In genomic region chr7:133602291-133602690, GRCh38 we compare ENCODE assay signal across 13 cellular contexts.
DNase-seq lines count a peak whose midpoint lies in the region; ATAC-seq and TF ChIP-seq lines count a peak whose summit lies in the region.
"Had no signal": no experiment of that assay in that cellular context is flagged by ENCODE, and none has a peak within 500 bp of the region (broad histone marks: within the 10 kb centered on the region; RNA-seq: fewer than 3 reads in every experiment).

No MANE protein-coding gene starts in this region.

- no peak overlapping the region for H3K4me2 ChIP-seq in SK-N-SH

- H3K9me3 ChIP-seq in SK-N-SH = no peaks in the 10 kb centered on the region

- no peaks in the 10 kb centered on the region for H3K27me3 ChIP-seq in SK-N-SH (ENCODE audit: insufficient read depth)

- no peak overlapping the region for H3K27ac Mint-ChIP-seq in Calu3 (ENCODE audit: unreplicated experiment)
- H3K27ac Mint-ChIP-seq: activated naive CD4-positive, alpha-beta T cell treated with anti-CD3 and anti-CD28 coated beads, Interleukin-2, amount 50 U/mL, for 24 hours; B cell had no signal

- H3K9ac ChIP-seq in SK-N-SH = no peak overlapping the region

- TF ChIP-seq EP300 in SK-N-SH (IDR thresholded peaks at IDR 0.05; ENCODE audit: borderline replicate concordance in 1 of 2, low read depth in 1 of 2, low read length in 1 of 2) = no peak

- H3K9me2 ChIP-seq in SK-N-SH = no peaks in the 10 kb centered on the region

- no peak overlapping the region for H3K4me3 Mint-ChIP-seq in Calu3 (ENCODE audit: low read depth, unreplicated experiment)
- H3K4me3 Mint-ChIP-seq: activated naive CD4-positive, alpha-beta T cell treated with anti-CD3 and anti-CD28 coated beads, Interleukin-2, amount 50 U/mL, for 24 hours; B cell; neural crest cell had no signal

- no TSS peak for BruUV-seq in Calu3 (replicated peaks; lab: Mats Ljungman, UMichigan)

- no peaks in the 10 kb centered on the region for H3F3A ChIP-seq in SK-N-SH (replicated peaks; ENCODE audit: insufficient read depth)

- no peaks in the 10 kb centered on the region for H4K20me1 ChIP-seq in SK-N-SH (ENCODE audit: insufficient read depth)

- ATAC-seq in HG02973 (IDR thresholded peaks at IDR 0.05; ENCODE audit: unreplicated experiment) = no peak
- ATAC-seq in HG03571 (IDR thresholded peaks at IDR 0.05; ENCODE audit: unreplicated experiment) = no peak
- ATAC-seq: K562 had no signal

- H3K4me3 ChIP-seq in SK-N-SH (ENCODE audit: low read depth in 2 of 2, low read length in 1 of 2) (no peak overlapping the region), fibroblast of the aortic adventitia (ENCODE audit: low read depth, low read length) (no peak overlapping the region)
- H3K4me3 ChIP-seq: K562 had no signal

- POLR2A ChIA-PET in SK-N-SH (lab: Yijun Ruan, JAX) = no interaction called here

- no peaks in the 10 kb centered on the region for H3K36me3 Mint-ChIP-seq in Calu3 (ENCODE audit: insufficient read depth, unreplicated experiment)

- H2AFZ ChIP-seq in SK-N-SH (ENCODE audit: low read depth) = no peak overlapping the region

- H3K4me1 ChIP-seq in SK-N-SH (ENCODE audit: control insufficient read depth in 1 of 2, insufficient read depth in 2 of 2, low read depth in 1 of 2, low read length in 1 of 2) = peaks cover 0 to 5% of the 10 kb centered on the region in 2 experiments; a peak in 2 of 4 replicates

- H3K27ac ChIP-seq in SK-N-SH (ENCODE audit: low read depth in 2 of 2, low read length in 1 of 2) = peak overlapping the region; percentile 12 to 27; a peak in 2 of 4 replicates

- TF ChIP-seq RAD21 in SK-N-SH (IDR thresholded peaks at IDR 0.05; ENCODE audit: low read length) = no peak

- no peaks in the 10 kb centered on the region for H3K36me3 ChIP-seq in SK-N-SH (replicated peaks in 1 of 2; ENCODE audit: control insufficient read depth in 1 of 2, insufficient read depth in 2 of 2, low read length in 1 of 2)

- H3K9me3 Mint-ChIP-seq in Calu3 (ENCODE audit: low read depth, unreplicated experiment) = no peaks in the 10 kb centered on the region
- H3K9me3 Mint-ChIP-seq: activated naive CD4-positive, alpha-beta T cell treated with anti-CD3 and anti-CD28 coated beads, Interleukin-2, amount 50 U/mL, for 24 hours; neural crest cell had no signal

- 0 out of 2 replicates have a peak, but pooled peaks cover 5% of the 10 kb centered on the region for H3K79me2 ChIP-seq in SK-N-SH (ENCODE audit: insufficient read depth)

- DNase-seq in AG08396 (ENCODE audit: low spot score) (peak; percentile 14), M059J (ENCODE audit: low read depth) (peak; percentile 52), SK-N-SH (no peak), fibroblast of the aortic adventitia (ENCODE audit: low read depth) (peak; percentile 70), Calu3 (no peak), posterior vena cava (ENCODE audit: low spot score) (no peak)
- DNase-seq: effector memory CD4-positive, alpha-beta T cell had no signal

- no peaks in the 10 kb centered on the region for H3K27me3 Mint-ChIP-seq in Calu3 (ENCODE audit: unreplicated experiment)
- H3K27me3 Mint-ChIP-seq: activated naive CD4-positive, alpha-beta T cell treated with anti-CD3 and anti-CD28 coated beads, Interleukin-2, amount 50 U/mL, for 24 hours; B cell had no signal

- intact Hi-C loops in Calu3 (cut with micrococcal nuclease; ENCODE audit: unreplicated experiment) = no loop called here
- intact Hi-C loops in posterior vena cava (cut with DNase I) = no loop called here

- CTCF ChIA-PET in SK-N-SH (lab: Yijun Ruan, JAX) = interaction anchor here (1.0 to 1.5 kb wide), 3 partner anchors 47 to 77 kb away, joined by 3 to 4 read pairs (median 3); no protein-coding TSS in a partner anchor
- CTCF ChIA-PET in Calu3 (lab: Charles Lee) = no interaction called here

- TF ChIP-seq CTCF in SK-N-SH (IDR thresholded peaks at IDR 0.05) (no peak), fibroblast of the aortic adventitia (IDR thresholded peaks at IDR 0.05; ENCODE audit: insufficient read depth, low read length) (no peak), Calu3 (IDR thresholded peaks at IDR 0.05; ENCODE audit: unreplicated experiment) (no peak)

- WGBS in SK-N-SH (ENCODE audit: low lambda C conversion rate) = 69% methylated on average over 4 of the region's 4 CpGs

- no peaks in the 10 kb centered on the region for H3K4me1 Mint-ChIP-seq in Calu3 (ENCODE audit: low read depth, unreplicated experiment)
- H3K4me1 Mint-ChIP-seq: B cell had no signal

TF ChIP-seq in SK-N-SH, 30 proteins besides CTCF, POLR2A, EP300 and RAD21 (continues in another document):
- TF ChIP-seq ZBTB33 (IDR thresholded peaks at IDR 0.05; ENCODE audit: borderline replicate concordance, low read depth) (no peak), FOXJ3 (CRISPR knock-in tag; IDR thresholded peaks at IDR 0.05) (no peak), SMC3 (IDR thresholded peaks at IDR 0.05; ENCODE audit: low read depth, low read length) (no peak), GATA2 (CRISPR knock-in tag; IDR thresholded peaks at IDR 0.05) (no peak), ELF1 (IDR thresholded peaks at IDR 0.05) (no peak), MXI1 (IDR thresholded peaks at IDR 0.05; ENCODE audit: low read depth, low read length) (no peak), USF1 (IDR thresholded peaks at IDR 0.05; ENCODE audit: borderline replicate concordance, low read depth) (no peak), TEAD4 (IDR thresholded peaks at IDR 0.05; ENCODE audit: borderline replicate concordance, insufficient read depth) (no peak), POLR2AphosphoS5 (IDR thresholded peaks at IDR 0.05; ENCODE audit: low read depth, low read length) (no peak), NRF1 (IDR thresholded peaks at IDR 0.05; ENCODE audit: low read depth, low read length) (no peak), YY1 (IDR thresholded peaks at IDR 0.05; ENCODE audit: low read depth) (no peak), CHD2 (IDR thresholded peaks at IDR 0.05; ENCODE audit: low read length, partially characterized antibody) (no peak), RXRA (IDR thresholded peaks at IDR 0.05; ENCODE audit: borderline replicate concordance, low read depth) (0 out of 2 replicates have a peak, but pooled peaks have one; percentile 18), JUND (IDR thresholded peaks at IDR 0.05) (no peak), FOSL2 (IDR thresholded peaks at IDR 0.05; ENCODE audit: borderline replicate concordance, low read depth) (no peak), RCOR1 (IDR thresholded peaks at IDR 0.05; ENCODE audit: low read length) (no peak), IRF3 (IDR thresholded peaks at IDR 0.05; ENCODE audit: low read depth, low read length) (no peak)
- TF ChIP-seq, protein P1, sequence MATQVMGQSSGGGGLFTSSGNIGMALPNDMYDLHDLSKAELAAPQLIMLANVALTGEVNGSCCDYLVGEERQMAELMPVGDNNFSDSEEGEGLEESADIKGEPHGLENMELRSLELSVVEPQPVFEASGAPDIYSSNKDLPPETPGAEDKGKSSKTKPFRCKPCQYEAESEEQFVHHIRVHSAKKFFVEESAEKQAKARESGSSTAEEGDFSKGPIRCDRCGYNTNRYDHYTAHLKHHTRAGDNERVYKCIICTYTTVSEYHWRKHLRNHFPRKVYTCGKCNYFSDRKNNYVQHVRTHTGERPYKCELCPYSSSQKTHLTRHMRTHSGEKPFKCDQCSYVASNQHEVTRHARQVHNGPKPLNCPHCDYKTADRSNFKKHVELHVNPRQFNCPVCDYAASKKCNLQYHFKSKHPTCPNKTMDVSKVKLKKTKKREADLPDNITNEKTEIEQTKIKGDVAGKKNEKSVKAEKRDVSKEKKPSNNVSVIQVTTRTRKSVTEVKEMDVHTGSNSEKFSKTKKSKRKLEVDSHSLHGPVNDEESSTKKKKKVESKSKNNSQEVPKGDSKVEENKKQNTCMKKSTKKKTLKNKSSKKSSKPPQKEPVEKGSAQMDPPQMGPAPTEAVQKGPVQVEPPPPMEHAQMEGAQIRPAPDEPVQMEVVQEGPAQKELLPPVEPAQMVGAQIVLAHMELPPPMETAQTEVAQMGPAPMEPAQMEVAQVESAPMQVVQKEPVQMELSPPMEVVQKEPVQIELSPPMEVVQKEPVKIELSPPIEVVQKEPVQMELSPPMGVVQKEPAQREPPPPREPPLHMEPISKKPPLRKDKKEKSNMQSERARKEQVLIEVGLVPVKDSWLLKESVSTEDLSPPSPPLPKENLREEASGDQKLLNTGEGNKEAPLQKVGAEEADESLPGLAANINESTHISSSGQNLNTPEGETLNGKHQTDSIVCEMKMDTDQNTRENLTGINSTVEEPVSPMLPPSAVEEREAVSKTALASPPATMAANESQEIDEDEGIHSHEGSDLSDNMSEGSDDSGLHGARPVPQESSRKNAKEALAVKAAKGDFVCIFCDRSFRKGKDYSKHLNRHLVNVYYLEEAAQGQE (IDR thresholded peaks at IDR 0.05; ENCODE audit: low read depth, low read length) = no peak

Comparison
In these comparisons a context has a peak if more than half of its experiments do, and no peak if none do; other contexts are left out.
1. DNase-seq: peak in AG08396 (single experiment), M059J (single experiment) and fibroblast of the aortic adventitia (single experiment); none in SK-N-SH (single experiment), Calu3 (single experiment) and posterior vena cava (single experiment).